In genomic region chr20:438581-439469, GRCh38 we compare ENCODE assay signal across 8 cellular contexts. TPM values are rescaled to one million over a fixed set of nuclear protein-coding genes. Genes with fewer than 3 reads are reported as not detected.
DNase-seq lines count a peak whose midpoint lies in the region; ATAC-seq and TF ChIP-seq lines count a peak whose summit lies in the region.

No MANE protein-coding gene starts in this region.

- H2AK5ac ChIP-seq in mesenchymal stem cell (ENCODE audit: low read length, severe bottlenecking), result no peak overlapping the region

- H3K79me1 ChIP-seq in mesenchymal stem cell (replicated peaks; ENCODE audit: low read length, poor library complexity, severe bottlenecking), result peaks cover 34% of the 10 kb centered on the region

- H3K27ac Mint-ChIP-seq in progenitor cell of endocrine pancreas, result no peak overlapping the region

- no peak overlapping the region for H3K23ac ChIP-seq in mesenchymal stem cell (ENCODE audit: low read length in 2 of 2)

- POLR2A ChIA-PET in A673 (lab: Charles Lee; ENCODE audit: low non-redundant PET), result no interaction called here

- peaks cover 4% of the 10 kb centered on the region for H3K4me1 ChIP-seq in mesenchymal stem cell (ENCODE audit: control insufficient read depth, insufficient read depth, low read depth, low read length)
- no peaks in the 10 kb centered on the region for H3K4me1 ChIP-seq in A673 (ENCODE audit: insufficient read depth, low read length, poor library complexity, severe bottlenecking)

- H2BK120ac ChIP-seq in mesenchymal stem cell (ENCODE audit: low read depth, low read length), result no peak overlapping the region

- CTCF ChIA-PET in A673 (lab: Charles Lee), result no interaction called here

- no peak overlapping the region for H2BK15ac ChIP-seq in mesenchymal stem cell (ENCODE audit: low read depth, poor library complexity, severe bottlenecking)

- H3K4me2 ChIP-seq in mesenchymal stem cell (ENCODE audit: low read length, poor library complexity, severe bottlenecking), result no peak overlapping the region

- H3K36me3 ChIP-seq in mesenchymal stem cell (ENCODE audit: control insufficient read depth in 1 of 2, insufficient read depth in 2 of 2, low read depth in 1 of 2, low read length in 2 of 2) (peaks cover 69 to 92% of the 10 kb centered on the region in 2 experiments), A673 (ENCODE audit: insufficient read depth, low read length, poor library complexity, severe bottlenecking) (peaks cover 82% of the 10 kb centered on the region)

- H2AFZ ChIP-seq in mesenchymal stem cell (ENCODE audit: low read depth, low read length), result no peak overlapping the region

- TF ChIP-seq CTCF in A673 (conservative IDR thresholded peaks at IDR 0.05; ENCODE audit: low read depth, low read length) (no peak), progenitor cell of endocrine pancreas (IDR thresholded peaks at IDR 0.05; ENCODE audit: unreplicated experiment) (no peak)

- H4K91ac ChIP-seq in mesenchymal stem cell (ENCODE audit: low read length), result no peak overlapping the region

- H3K9me3 ChIP-seq in mesenchymal stem cell (ENCODE audit: control insufficient read depth, low read length), result no peaks in the 10 kb centered on the region
- no peaks in the 10 kb centered on the region for H3K9me3 ChIP-seq in A673 (ENCODE audit: low read depth, low read length, poor library complexity, severe bottlenecking)

- H2BK5ac ChIP-seq in mesenchymal stem cell (ENCODE audit: low read depth, low read length, poor library complexity, severe bottlenecking), result no peak overlapping the region

- DNase-seq in activated CD4-positive, CD25-positive, alpha-beta regulatory T cell treated with anti-CD3 and anti-CD28 coated beads, Interleukin-2, amount 50 U/mL, for 16 hours (ENCODE audit: low read depth, low spot score), result peak; percentile 34
- DNase-seq in central memory CD4-positive, alpha-beta T cell, result peak; percentile 70
- peak; percentile 38 for DNase-seq in stimulated activated CD8-positive, alpha-beta memory T cell treated with anti-CD3 and anti-CD28 coated beads, Interleukin-12 subunit alpha, Interleukin-12 subunit beta, amount 100 ng/mL, for 1 hour (ENCODE audit: low read depth)
- no peak for DNase-seq in mesenchymal stem cell
- no peak for DNase-seq in A673 (ENCODE audit: low spot score)
- no peak for DNase-seq in NCI-H2029 (lab: John Stamatoyannopoulos, UW)
- DNase-seq in progenitor cell of endocrine pancreas (ENCODE audit: low spot score, unreplicated experiment), result no peak

- H3K14ac ChIP-seq in mesenchymal stem cell (ENCODE audit: low read length in 2 of 2), result no peak overlapping the region

- no peak overlapping the region for H3K9ac ChIP-seq in mesenchymal stem cell (ENCODE audit: low read length)

- H4K8ac ChIP-seq in mesenchymal stem cell (ENCODE audit: low read length), result no peak overlapping the region

- ATAC-seq in GM21423 (IDR thresholded peaks at IDR 0.05; ENCODE audit: unreplicated experiment), result peak; percentile 54

- BruUV-seq in A673 (replicated peaks; lab: Mats Ljungman, UMichigan), result no TSS peak

- no peaks in the 10 kb centered on the region for H3K9me3 Mint-ChIP-seq in progenitor cell of endocrine pancreas (ENCODE audit: low read depth)

- 97% methylated on average over 18 of the region's 18 CpGs for WGBS in mesenchymal stem cell

- H2BK12ac ChIP-seq in mesenchymal stem cell (ENCODE audit: low read length in 2 of 2), result no peak overlapping the region

- no peaks in the 10 kb centered on the region for H3K27me3 Mint-ChIP-seq in progenitor cell of endocrine pancreas

- intact Hi-C loops in A673 (cut with micrococcal nuclease; ENCODE audit: unreplicated experiment), result no loop called here

- H3K4me1 Mint-ChIP-seq in progenitor cell of endocrine pancreas (ENCODE audit: low read depth), result peaks cover 2% of the 10 kb centered on the region

- no peak overlapping the region for H3K18ac ChIP-seq in mesenchymal stem cell (ENCODE audit: low read depth in 1 of 2, low read length in 2 of 2)

- no peak overlapping the region for H3K4me3 Mint-ChIP-seq in progenitor cell of endocrine pancreas (ENCODE audit: low read depth)

- H3K27me3 ChIP-seq in mesenchymal stem cell (ENCODE audit: control insufficient read depth in 1 of 2, insufficient read depth in 1 of 2, low read length in 2 of 2), result no peaks in the 10 kb centered on the region
- no peaks in the 10 kb centered on the region for H3K27me3 ChIP-seq in A673 (replicated peaks; ENCODE audit: insufficient read depth, low read depth, low read length, poor library complexity)

- H3K4me3 ChIP-seq in mesenchymal stem cell (ENCODE audit: insufficient read depth in 1 of 2, low read depth in 1 of 2, low read length in 2 of 2) (no peak overlapping the region), A673 (ENCODE audit: low read depth, low read length, poor library complexity, severe bottlenecking) (no peak overlapping the region)

- H3K27ac ChIP-seq in mesenchymal stem cell (ENCODE audit: low read length, poor library complexity, severe bottlenecking) (no peak overlapping the region), A673 (ENCODE audit: low read depth, low read length, poor library complexity, severe bottlenecking) (no peak overlapping the region)

- peaks cover 37% of the 10 kb centered on the region for H3K36me3 Mint-ChIP-seq in progenitor cell of endocrine pancreas (ENCODE audit: insufficient read depth)

- no peak overlapping the region for H3K4ac ChIP-seq in mesenchymal stem cell (ENCODE audit: low read depth in 1 of 2, low read length in 2 of 2)

RNA-seq across cellular contexts. Expression of gene TBC1D20, which starts 23.5 kb away (rescaled TPM):
- 34.7 TPM for polyA plus RNA-seq in mesenchymal stem cell (2013, experiment 1 of 2)
- 36.0 TPM for polyA plus RNA-seq in mesenchymal stem cell (2013, experiment 2 of 2)
- 31.8 and 34.3 TPM in 2 replicates for total RNA-seq in A673 (2021)
- total RNA-seq in progenitor cell of endocrine pancreas, result 30.3 and 33.2 TPM in 2 replicates

RNA-seq across cellular contexts. Expression of gene RBCK1, which starts 30.7 kb away (rescaled TPM):
- 78.2 TPM for polyA plus RNA-seq in mesenchymal stem cell (2013, experiment 1 of 2)
- polyA plus RNA-seq in mesenchymal stem cell (2013, experiment 2 of 2), result 76.4 TPM
- total RNA-seq in A673 (2021), result 71.9 and 72.0 TPM in 2 replicates
- total RNA-seq in progenitor cell of endocrine pancreas, result 92.7 and 108 TPM in 2 replicates

RNA-seq across cellular contexts. Expression of gene TRIB3, which starts 58.3 kb away (rescaled TPM):
- polyA plus RNA-seq in mesenchymal stem cell (2013, experiment 1 of 2), result 52.7 TPM
- polyA plus RNA-seq in mesenchymal stem cell (2013, experiment 2 of 2), result 53.4 TPM
- total RNA-seq in A673 (2021) (43.4 and 59.6 TPM in 2 replicates), progenitor cell of endocrine pancreas (5.2 and 7.8 TPM in 2 replicates)

Comparison
In these comparisons a context has a peak if more than half of its experiments do, and no peak if none do; other contexts are left out.
1. DNase-seq: peak in activated CD4-positive, CD25-positive, alpha-beta regulatory T cell treated with anti-CD3 and anti-CD28 coated beads, Interleukin-2, amount 50 U/mL, for 16 hours (single experiment), central memory CD4-positive, alpha-beta T cell (single experiment) and stimulated activated CD8-positive, alpha-beta memory T cell treated with anti-CD3 and anti-CD28 coated beads, Interleukin-12 subunit alpha, Interleukin-12 subunit beta, amount 100 ng/mL, for 1 hour (single experiment); none in mesenchymal stem cell (single experiment), A673 (single experiment), NCI-H2029 (single experiment) and progenitor cell of endocrine pancreas (single experiment).